In the genomic region with DNA sequence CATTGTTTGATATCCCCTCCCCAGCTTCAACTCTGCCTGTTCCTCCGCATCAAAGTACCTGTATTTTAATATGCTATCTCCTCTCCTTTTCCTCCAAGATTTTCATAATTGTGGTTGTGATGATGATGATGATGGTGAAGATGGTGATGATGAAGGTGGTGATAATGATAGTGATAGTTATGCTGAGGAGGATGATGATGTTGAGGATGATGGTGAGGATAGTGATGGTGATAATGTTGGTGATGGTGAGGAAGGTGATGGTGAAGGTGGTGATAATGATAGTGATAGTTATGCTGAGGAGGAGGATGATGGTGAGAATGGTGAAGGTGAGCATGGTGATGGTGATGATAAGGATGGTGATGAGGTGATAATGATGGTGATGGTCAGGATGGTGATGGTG, we compare ENCODE assay signal across 20 cellular contexts. TPM values are rescaled to one million over a fixed set of nuclear protein-coding genes. Genes with fewer than 3 reads are reported as not detected.
"Had no signal": no experiment of that assay in that cellular context is flagged by ENCODE, and none has a peak within 500 bp of the region (broad histone marks: within the 10 kb centered on the region; RNA-seq: fewer than 3 reads in every experiment).

No MANE protein-coding gene starts in this region.

RNA-seq across cellular contexts. Expression of a gene that starts 42.3 kb away (rescaled TPM):
- total RNA-seq: activated naive CD4-positive, alpha-beta T cell treated with anti-CD3 and anti-CD28 coated beads for 36 hours; activated naive CD4-positive, alpha-beta T cell treated with anti-CD3 and anti-CD28 coated beads, Interleukin-2, amount 50 U/mL, for 72 hours; activated naive CD8-positive, alpha-beta T cell treated with anti-CD3 and anti-CD28 coated beads, Interleukin-2, amount 10 ng/mL, durations not matched to agents 7 days and 5 days; activated T-cell treated with anti-CD3 and anti-CD28 coated beads, Interleukin-2, amount 50 U/mL, for 4 hours; activated T-cell treated with anti-CD3 and anti-CD28 coated beads, Interleukin-2, amount 50 U/mL, for 72 hours; activated T-helper 1 cell treated with anti-CD3 and anti-CD28 coated beads, Interleukin-12 subunit alpha, Interleukin-12 subunit beta, Interleukin-2, Interleukin-4 antibody, amounts not matched to agents 30 ng/mL and 10 ng/mL and 1 ng/mL, durations not matched to agents 14 hours and 24 hours and 36 hours; activated T-helper 17 cell treated with anti-CD3 and anti-CD28 coated beads, Interleukin-2, amount 50 U/mL, for 72 hours; activated T-helper 2 cell treated with anti-CD3 and anti-CD28 coated beads, Interferon-gamma antibody, Interleukin-2, Interleukin-4, amounts not matched to agents 10 μg/mL and 5 μg/mL and 100 μg/mL, durations not matched to agents 14 hours and 24 hours and 36 hours; adrenal gland; aorta; ascending aorta; astrocyte; body of pancreas; breast epithelium; bronchial epithelial cell; cardiac muscle cell; cardiac septum; cerebellum; chondrocyte had no signal
- polyA plus RNA-seq: adipose tissue, adrenal gland, aorta, cardiac muscle cell had no signal
